Comparison of ENCODE assay signal across 10 cellular contexts in genomic region chr7:65840446-65840845, GRCh38. TPM values are rescaled to one million over a fixed set of nuclear protein-coding genes. Genes with fewer than 3 reads are reported as not detected.
DNase-seq lines count a peak whose midpoint lies in the region; ATAC-seq and TF ChIP-seq lines count a peak whose summit lies in the region.
"Had no signal": no experiment of that assay in that cellular context is flagged by ENCODE, and none has a peak within 500 bp of the region (broad histone marks: within the 10 kb centered on the region; RNA-seq: fewer than 3 reads in every experiment).

No MANE protein-coding gene starts in this region.

- TF ChIP-seq CTCF in mammary epithelial cell (conservative IDR thresholded peaks at IDR 0.05 in 1 of 2, IDR thresholded peaks at IDR 0.05 in 1 of 2; ENCODE audit: extremely low read depth in 1 of 2, insufficient read depth in 1 of 2, low read depth in 1 of 2, low read length in 2 of 2): peak; percentile 41 to 60
- no peak for TF ChIP-seq CTCF in breast epithelium (IDR thresholded peaks at IDR 0.05)
- TF ChIP-seq CTCF in Panc1 (IDR thresholded peaks at IDR 0.05): no peak

- H3K9me3 ChIP-seq in mammary epithelial cell (replicated peaks; ENCODE audit: insufficient read depth, low read length) (no peaks in the 10 kb centered on the region), breast epithelium (no peaks in the 10 kb centered on the region), Panc1 (ENCODE audit: control insufficient read depth, insufficient read depth, low read depth, low read length) (no peaks in the 10 kb centered on the region)

- dilution Hi-C loops in mammary epithelial cell (cut with HindIII; ENCODE audit: low sequenced_read_pairs): no loop called here

- H3K4me2 ChIP-seq in mammary epithelial cell (ENCODE audit: insufficient read depth, low read depth, low read length): no peak overlapping the region

- 83% methylated on average over 4 of the region's 4 CpGs for WGBS in mammary epithelial cell (ENCODE audit: low coverage, missing lambda C conversion rate)

- no peak for TF ChIP-seq POLR2A in breast epithelium (IDR thresholded peaks at IDR 0.05)

- no peak for ATAC-seq in Panc1
- no peak for ATAC-seq in HG03460 (IDR thresholded peaks at IDR 0.05; ENCODE audit: unreplicated experiment)
- no peak for ATAC-seq in GM18498 (IDR thresholded peaks at IDR 0.05; ENCODE audit: unreplicated experiment)
- ATAC-seq in HG03159 (IDR thresholded peaks at IDR 0.05; ENCODE audit: unreplicated experiment): no peak

- H3K27me3 ChIP-seq in mammary epithelial cell (ENCODE audit: insufficient read depth, low read length): no peaks in the 10 kb centered on the region
- no peaks in the 10 kb centered on the region for H3K27me3 ChIP-seq in breast epithelium
- H3K27me3 ChIP-seq in Panc1 (ENCODE audit: control insufficient read depth, insufficient read depth, low read length): no peaks in the 10 kb centered on the region
- H3K27me3 ChIP-seq: SJCRH30 had no signal

- intact Hi-C loops in mammary epithelial cell (cut with micrococcal nuclease): no loop called here
- intact Hi-C loops in breast epithelium (cut with DNase I; ENCODE audit: low total_unique reads): loop anchor here (10.0 kb wide), 1 partner anchor 406 kb away; no protein-coding TSS in a partner anchor
- intact Hi-C loops in Panc1 (cut with micrococcal nuclease; ENCODE audit: unreplicated experiment): no loop called here

- in situ Hi-C loops in mammary epithelial cell (cut with MboI; ENCODE audit: low sequenced_read_pairs in 2 of 2): no loop called here
- in situ Hi-C loops in Panc1 (cut with HindIII; ENCODE audit: low pct_unique_long_range_greater_than_20kb, low sequenced_read_pairs): no loop called here

- no peak for DNase-seq in mammary epithelial cell
- no peak for DNase-seq in breast epithelium (ENCODE audit: low spot score in 2 of 2)
- DNase-seq in Panc1 (ENCODE audit: low read depth, low spot score): peak; percentile 33
- peak; percentile 9 for DNase-seq in iPS DF 4.7 (ENCODE audit: extremely low read depth, low spot score)
- DNase-seq in NCI-H226: no peak
- DNase-seq: activated CD8-positive, alpha-beta memory T cell treated with anti-CD3 and anti-CD28 coated beads, Interleukin-2, amount 50 U/mL, for 48 hours; SJCRH30 had no signal

- no peak overlapping the region for H3K9ac ChIP-seq in mammary epithelial cell (ENCODE audit: insufficient read depth, low read length)

- BruUV-seq in mammary epithelial cell (replicated peaks; lab: Mats Ljungman, UMichigan) (no TSS peak), Panc1 (replicated peaks; lab: Mats Ljungman, UMichigan) (no TSS peak)

- CTCF ChIA-PET in mammary epithelial cell (lab: Charles Lee; ENCODE audit: low non-redundant PET): no interaction called here
- CTCF ChIA-PET in Panc1 (lab: Charles Lee): interaction anchor here (0.5 kb wide), 1 partner anchor 9 kb away, joined by 3 read pairs; no protein-coding TSS in a partner anchor

- H4K20me1 ChIP-seq in mammary epithelial cell (ENCODE audit: insufficient read depth, low read length): no peaks in the 10 kb centered on the region

- no peaks in the 10 kb centered on the region for H3K79me2 ChIP-seq in mammary epithelial cell (ENCODE audit: insufficient read depth, low read length)

- H3K4me1 ChIP-seq in mammary epithelial cell (ENCODE audit: insufficient read depth, low read length) (peaks cover 3% of the 10 kb centered on the region), breast epithelium (no peaks in the 10 kb centered on the region), Panc1 (ENCODE audit: control insufficient read depth, insufficient read depth, low read length) (no peaks in the 10 kb centered on the region)
- H3K4me1 ChIP-seq: SJCRH30 had no signal

- H2AFZ ChIP-seq in mammary epithelial cell (ENCODE audit: low read depth, low read length): peak overlapping the region; percentile 60

- no peaks in the 10 kb centered on the region for H3K36me3 ChIP-seq in mammary epithelial cell (ENCODE audit: insufficient read depth, low read length)
- no peaks in the 10 kb centered on the region for H3K36me3 ChIP-seq in breast epithelium
- no peaks in the 10 kb centered on the region for H3K36me3 ChIP-seq in Panc1 (ENCODE audit: control insufficient read depth, insufficient read depth, low read length)
- H3K36me3 ChIP-seq: SJCRH30 had no signal

- POLR2A ChIA-PET in Panc1 (lab: Charles Lee): interaction anchor here (0.7 kb wide), 1 partner anchor 25 kb away, joined by 6 read pairs; no protein-coding TSS in a partner anchor

- H3K4me3 ChIP-seq in mammary epithelial cell (replicated peaks in 1 of 3; ENCODE audit: insufficient read depth in 1 of 3, low read depth in 2 of 3, low read length in 3 of 3) (no peak overlapping the region), breast epithelium (no peak overlapping the region), Panc1 (ENCODE audit: low read depth in 2 of 2, low read length in 2 of 2) (no peak overlapping the region)
- H3K4me3 ChIP-seq: SJCRH30 had no signal

- H3K27ac ChIP-seq in mammary epithelial cell (ENCODE audit: insufficient read depth, low read depth, low read length) (no peak overlapping the region), breast epithelium (no peak overlapping the region), Panc1 (ENCODE audit: low read length) (no peak overlapping the region)
- H3K27ac ChIP-seq: SJCRH30 had no signal

RNA-seq across cellular contexts. Expression of gene VKORC1L1, which starts 32.4 kb away (rescaled TPM):
- total RNA-seq in mammary epithelial cell (10 to 100 TPM; 15.3 to 22.1 TPM), breast epithelium (10 to 100 TPM; 21.1 to 84.5 (median 25.9) TPM), Panc1 (2021; ENCODE audit: unreplicated experiment) (45.5 TPM)
- polyA plus RNA-seq in mammary epithelial cell: 10.2 TPM
- 15.4 TPM for polyA minus RNA-seq in mammary epithelial cell
- polyA plus RNA-seq in Panc1 (2012; ENCODE audit: insufficient read length): 21.7 TPM

Comparison
In these comparisons a context has a peak if more than half of its experiments do, and no peak if none do; other contexts are left out.
1. CTCF ChIP-seq: peak in mammary epithelial cell (2 of 2); none in breast epithelium (0 of 3) and Panc1 (single experiment).
2. DNase-seq: peak in Panc1 (single experiment) and iPS DF 4.7 (single experiment); none in mammary epithelial cell (single experiment), breast epithelium (0 of 2) and NCI-H226 (single experiment).